Comparison of ENCODE assay signal across 9 cellular contexts in genomic region chr22:40055143-40055926, GRCh38.
A peak's percentile ranks its signal among the peaks of the same experiment; 100 is the strongest.
DNase-seq lines count a peak whose midpoint lies in the region; ATAC-seq and TF ChIP-seq lines count a peak whose summit lies in the region.
"Had no signal": no experiment of that assay in that cellular context is flagged by ENCODE, and none has a peak within 500 bp of the region (broad histone marks: within the 10 kb centered on the region; RNA-seq: fewer than 3 reads in every experiment).

No MANE protein-coding gene starts in this region.

- DNase-seq in DND-41 (no peak), RPMI8226 (no peak), upper lobe of left lung (no peak), NOMO-1 (lab: John Stamatoyannopoulos, UW; ENCODE audit: unreplicated experiment in 2 of 2) (no peak)
- peak; percentile 25 for DNase-seq in effector CD4-positive, alpha-beta T cell
- DNase-seq: NCI-H2171 treated with DMSO at 0.1 percent for 48 hours had no signal

- ATAC-seq in DND-41 (ENCODE audit: insufficient read depth, low read depth) (peak; percentile 71), GM19455 (IDR thresholded peaks at IDR 0.05; ENCODE audit: unreplicated experiment) (peak; percentile 76), HG03571 (IDR thresholded peaks at IDR 0.05; ENCODE audit: unreplicated experiment) (peak; percentile 66), upper lobe of left lung (ENCODE audit: low FRiP score in 2 of 2) (no peak), GM21381 (IDR thresholded peaks at IDR 0.05; ENCODE audit: unreplicated experiment) (no peak)

- TF ChIP-seq CTCF in DND-41 (IDR thresholded peaks at IDR 0.05; ENCODE audit: borderline replicate concordance, extremely low read depth, low read length, poor library complexity, severe bottlenecking) (no peak), upper lobe of left lung (IDR thresholded peaks at IDR 0.05) (no peak)

- no peak overlapping the region for H2AFZ ChIP-seq in DND-41 (ENCODE audit: low read depth, low read length)

- TF ChIP-seq EP300 in upper lobe of left lung (IDR thresholded peaks at IDR 0.05) = no peak

- H3K27ac ChIP-seq in DND-41 (ENCODE audit: low read length) (peak overlapping the region; percentile 51; the same call in 1 of the 2 replicates), upper lobe of left lung (peak overlapping the region in 2 of 4 donors; percentile 4 to 29)

- WGBS in upper lobe of left lung, 2 donors = 65 to 67% methylated on average over 8 of the region's 8 CpGs

- H4K20me1 ChIP-seq in DND-41 (ENCODE audit: insufficient read depth, low read length) = peaks cover 71% of the 10 kb centered on the region

- TF ChIP-seq POLR2A in upper lobe of left lung (IDR thresholded peaks at IDR 0.05) = no peak

- H3K9me3 ChIP-seq in DND-41 (ENCODE audit: insufficient read depth, low read length, severe bottlenecking) (no peaks in the 10 kb centered on the region), upper lobe of left lung (no peaks in the 10 kb centered on the region)

- no peak overlapping the region for H3K9ac ChIP-seq in DND-41 (ENCODE audit: low read depth, low read length)

- H3K4me3 ChIP-seq in DND-41 (ENCODE audit: low read depth in 1 of 2, low read length in 2 of 2) (no peak overlapping the region), upper lobe of left lung (no peak overlapping the region)

- H3K36me3 ChIP-seq in DND-41 (ENCODE audit: insufficient read depth, low read length) (no peaks in the 10 kb centered on the region), upper lobe of left lung (no peaks in the 10 kb centered on the region)

- H3K79me2 ChIP-seq in DND-41 (ENCODE audit: insufficient read depth, low read length) = peaks cover 98% of the 10 kb centered on the region

- peak overlapping the region; percentile 13; the same call in 1 of the 2 replicates for H3K4me2 ChIP-seq in DND-41 (ENCODE audit: insufficient read depth, low read length)

- H3K27me3 ChIP-seq in DND-41 (ENCODE audit: insufficient read depth, low read length, poor library complexity) = no peaks in the 10 kb centered on the region
- no peaks in the 10 kb centered on the region for H3K27me3 ChIP-seq in upper lobe of left lung

- peaks cover 34% of the 10 kb centered on the region for H3K4me1 ChIP-seq in DND-41 (ENCODE audit: insufficient read depth, low read length)
- H3K4me1 ChIP-seq in upper lobe of left lung = peaks cover 7 to 52% (median 35%) of the 10 kb centered on the region in 4 donors

Comparison
In these comparisons a context has a peak if more than half of its experiments do, and no peak if none do; other contexts are left out.
1. ATAC-seq: peak in DND-41 (single experiment), GM19455 (single experiment) and HG03571 (single experiment); none in upper lobe of left lung (0 of 2) and GM21381 (single experiment).